In genomic region chr16:67593288-67593687, GRCh38 we compare ENCODE assay signal across 20 cellular contexts. TPM values are rescaled to one million over a fixed set of nuclear protein-coding genes. Genes with fewer than 3 reads are reported as not detected.
DNase-seq lines count a peak whose midpoint lies in the region; ATAC-seq and TF ChIP-seq lines count a peak whose summit lies in the region.
"Had no signal": no experiment of that assay in that cellular context is flagged by ENCODE, and none has a peak within 500 bp of the region (broad histone marks: within the 10 kb centered on the region; RNA-seq: fewer than 3 reads in every experiment).

No MANE protein-coding gene starts in this region.

- H3K4me3 ChIP-seq in HUES64 (ENCODE audit: low read length), result peak overlapping the region; percentile 15; the same call in 1 of the 2 replicates
- no peak overlapping the region for H3K4me3 ChIP-seq in endodermal cell (ENCODE audit: low read length)
- H3K4me3 ChIP-seq: dorsolateral prefrontal cortex, thoracic aorta had no signal

- no peaks in the 10 kb centered on the region for H3K27me3 ChIP-seq in HUES64 (ENCODE audit: insufficient read depth, low read length)
- H3K27me3 ChIP-seq in endodermal cell (ENCODE audit: control insufficient read depth, insufficient read depth, low read length, poor library complexity, severe bottlenecking), result no peaks in the 10 kb centered on the region
- H3K27me3 ChIP-seq: dorsolateral prefrontal cortex had no signal

- H3K4me1 Mint-ChIP-seq in activated CD4-positive, alpha-beta T cell treated with anti-CD3 and anti-CD28 coated beads, Interleukin-2, amount 10 ng/mL, durations not matched to agents 7 days and 5 days, result peaks cover 32% of the 10 kb centered on the region
- H3K4me1 Mint-ChIP-seq in endodermal cell (peaks cover 15% of the 10 kb centered on the region), natural killer cell (peaks cover 37 to 40% of the 10 kb centered on the region in 2 donors)

- no peak overlapping the region for H3K4me3 Mint-ChIP-seq in activated CD4-positive, alpha-beta T cell treated with anti-CD3 and anti-CD28 coated beads, Interleukin-2, amount 10 ng/mL, durations not matched to agents 7 days and 5 days
- H3K4me3 Mint-ChIP-seq in endodermal cell, result no peak overlapping the region
- H3K4me3 Mint-ChIP-seq in natural killer cell, result no peak overlapping the region
- H3K4me3 Mint-ChIP-seq: nephron progenitor cell; stimulated activated naive B cell treated with anti-CD40 and anti-IgM and Interleukin-4, amounts not matched to agents 10 μg/mL and 1 μg/mL and 100 μg/mL, for 72 hours had no signal

- H3K36me3 Mint-ChIP-seq in activated CD4-positive, alpha-beta T cell treated with anti-CD3 and anti-CD28 coated beads, Interleukin-2, amount 10 ng/mL, durations not matched to agents 7 days and 5 days (ENCODE audit: low read depth), result peaks cover 16% of the 10 kb centered on the region
- H3K36me3 Mint-ChIP-seq in endodermal cell (ENCODE audit: low read depth) (peaks cover 12% of the 10 kb centered on the region), natural killer cell (no peaks in the 10 kb centered on the region)

- intact Hi-C loops in natural killer cell (cut with micrococcal nuclease), result no loop called here

- CTCF ChIA-PET in activated CD4-positive, alpha-beta T cell treated with anti-CD3 and anti-CD28 coated beads, Interleukin-2, amount 10 ng/mL, durations not matched to agents 7 days and 5 days (lab: Charles Lee), result interaction anchor here (1.4 kb wide), 1 partner anchor 79 kb away, joined by 4 read pairs; no protein-coding TSS in a partner anchor

- H3K27me3 Mint-ChIP-seq in activated CD4-positive, alpha-beta T cell treated with anti-CD3 and anti-CD28 coated beads, Interleukin-2, amount 10 ng/mL, durations not matched to agents 7 days and 5 days, result no peaks in the 10 kb centered on the region
- H3K27me3 Mint-ChIP-seq in endodermal cell (ENCODE audit: insufficient read depth) (no peaks in the 10 kb centered on the region), natural killer cell (ENCODE audit: low read depth in 2 of 2) (no peaks in the 10 kb centered on the region)
- H3K27me3 Mint-ChIP-seq: stimulated activated naive B cell treated with anti-CD40 and anti-IgM and Interleukin-4, amounts not matched to agents 10 μg/mL and 1 μg/mL and 100 μg/mL, for 72 hours had no signal

- 52% methylated on average over 3 of the region's 4 CpGs for WGBS in HUES64
- 74 to 81% methylated on average over 3 to 4 of the region's 4 CpGs for WGBS in endodermal cell (ENCODE audit: insufficient coverage in 1 of 2, insufficient read length in 1 of 2), 2 experiments

- H3K27ac ChIP-seq in HUES64 (ENCODE audit: low read depth, low read length), result peak overlapping the region; percentile 94; the same call in 1 of the 2 replicates
- H3K27ac ChIP-seq in endodermal cell (ENCODE audit: low read depth, low read length), result no peak overlapping the region

- no peak for DNase-seq in activated CD4-positive, alpha-beta T cell treated with anti-CD3 and anti-CD28 coated beads, Interleukin-2, amount 10 ng/mL, durations not matched to agents 7 days and 5 days
- no peak for DNase-seq in activated CD4-positive, alpha-beta T cell treated with anti-CD3 and anti-CD28 coated beads, Interleukin-2, amount 50 U/mL, for 48 hours
- DNase-seq in endodermal cell (no peak), natural killer cell (no peak)
- DNase-seq: activated CD8-positive, alpha-beta memory T cell treated with anti-CD3 and anti-CD28 coated beads, Interleukin-2, amount 50 U/mL, for 48 hours; activated gamma-delta T cell treated with Interleukin-2 at 50 U/mL for 16 hours; amniotic stem cell; C1 segment of cervical spinal cord; dorsolateral prefrontal cortex; left cardiac atrium; NCI-H1092; NCI-H2029 treated with DMSO at 0.1 percent for 48 hours; NCI-H510A treated with DMSO at 0.1 percent for 48 hours; nephron progenitor cell; stimulated activated naive B cell treated with anti-CD40 and anti-IgM and Interleukin-4, amounts not matched to agents 10 μg/mL and 1 μg/mL and 100 μg/mL, for 72 hours had no signal

- peak overlapping the region; percentile 36 for H3K27ac Mint-ChIP-seq in activated CD4-positive, alpha-beta T cell treated with anti-CD3 and anti-CD28 coated beads, Interleukin-2, amount 10 ng/mL, durations not matched to agents 7 days and 5 days
- H3K27ac Mint-ChIP-seq in endodermal cell (peak overlapping the region; percentile 23), natural killer cell (peak overlapping the region; percentile 69 to 73)
- H3K27ac Mint-ChIP-seq: stimulated activated naive B cell treated with anti-CD40 and anti-IgM and Interleukin-4, amounts not matched to agents 10 μg/mL and 1 μg/mL and 100 μg/mL, for 72 hours had no signal

- H3K4me1 ChIP-seq in HUES64 (ENCODE audit: insufficient read depth, low read length) (peaks cover 32% of the 10 kb centered on the region), endodermal cell (ENCODE audit: control insufficient read depth, insufficient read depth, low read length) (no peaks in the 10 kb centered on the region)

- ATAC-seq in natural killer cell, result no peak
- no peak for ATAC-seq in GM19328 (IDR thresholded peaks at IDR 0.05; ENCODE audit: unreplicated experiment)
- ATAC-seq in HG02588 (IDR thresholded peaks at IDR 0.05; ENCODE audit: unreplicated experiment), result no peak
- ATAC-seq in GM18870 (IDR thresholded peaks at IDR 0.05; ENCODE audit: unreplicated experiment), result no peak
- ATAC-seq: left cardiac atrium; stimulated activated naive B cell treated with anti-CD40 and anti-IgM and Interleukin-4, amounts not matched to agents 10 μg/mL and 1 μg/mL and 100 μg/mL, for 72 hours had no signal

- TF ChIP-seq CTCF in endodermal cell (conservative IDR thresholded peaks at IDR 0.05) (no peak), natural killer cell (IDR thresholded peaks at IDR 0.05) (no peak)

- no peaks in the 10 kb centered on the region for H3K9me3 Mint-ChIP-seq in activated CD4-positive, alpha-beta T cell treated with anti-CD3 and anti-CD28 coated beads, Interleukin-2, amount 10 ng/mL, durations not matched to agents 7 days and 5 days
- H3K9me3 Mint-ChIP-seq in endodermal cell (no peaks in the 10 kb centered on the region), natural killer cell (no peaks in the 10 kb centered on the region)
- H3K9me3 Mint-ChIP-seq: nephron progenitor cell; stimulated activated naive B cell treated with anti-CD40 and anti-IgM and Interleukin-4, amounts not matched to agents 10 μg/mL and 1 μg/mL and 100 μg/mL, for 72 hours had no signal

- no peak overlapping the region for H3K9ac ChIP-seq in HUES64 (ENCODE audit: low read depth, low read length)
- H3K9ac ChIP-seq in endodermal cell (ENCODE audit: extremely low read depth, low read length, poor library complexity, severe bottlenecking), result no peak overlapping the region

- H3K36me3 ChIP-seq in HUES64 (ENCODE audit: insufficient read depth, low read length), result peaks cover 8% of the 10 kb centered on the region; the same call in 1 of the 2 replicates
- peaks cover 29% of the 10 kb centered on the region for H3K36me3 ChIP-seq in endodermal cell (ENCODE audit: control insufficient read depth, insufficient read depth, low read length)

- POLR2A ChIA-PET in activated CD4-positive, alpha-beta T cell treated with anti-CD3 and anti-CD28 coated beads, Interleukin-2, amount 10 ng/mL, durations not matched to agents 7 days and 5 days (lab: Charles Lee), result no interaction called here

- H3K9me3 ChIP-seq in HUES64 (ENCODE audit: insufficient read depth, low read depth, low read length) (no peaks in the 10 kb centered on the region), endodermal cell (ENCODE audit: control insufficient read depth, low read length) (no peaks in the 10 kb centered on the region)
- H3K9me3 ChIP-seq: thoracic aorta had no signal

RNA-seq across cellular contexts. Expression of gene CTCF, which starts 31.0 kb away (rescaled TPM):
- 10 to 100 TPM; 87.1 to 98.5 TPM for total RNA-seq in activated CD4-positive, alpha-beta T cell treated with anti-CD3 and anti-CD28 coated beads, Interleukin-2, amount 10 ng/mL, durations not matched to agents 7 days and 5 days
- 58.9 TPM for polyA plus RNA-seq in HUES64 (2013, experiment 1 of 2)
- 56.5 TPM for polyA plus RNA-seq in HUES64 (2013, experiment 2 of 2)
- total RNA-seq in endodermal cell (10 to 100 TPM; 61.3 to 74.6 TPM), natural killer cell (10 to 100 TPM; 61.4 to 76.7 (median 63.6) TPM)
- 62.2 TPM for polyA plus RNA-seq in endodermal cell (2013, experiment 1 of 2)
- 62.9 TPM for polyA plus RNA-seq in endodermal cell (2013, experiment 2 of 2)

RNA-seq across cellular contexts. Expression of gene CARMIL2, which starts 51.7 kb away (rescaled TPM):
- 100 to 1,000 TPM; 203 to 226 TPM for total RNA-seq in activated CD4-positive, alpha-beta T cell treated with anti-CD3 and anti-CD28 coated beads, Interleukin-2, amount 10 ng/mL, durations not matched to agents 7 days and 5 days
- polyA plus RNA-seq in HUES64 (2013, experiment 1 of 2), result 12.9 TPM
- polyA plus RNA-seq in HUES64 (2013, experiment 2 of 2), result 13.6 TPM
- total RNA-seq in endodermal cell, result 10 to 100 TPM; 13.6 to 19.8 TPM
- 6.9 TPM for polyA plus RNA-seq in endodermal cell (2013, experiment 1 of 2)
- polyA plus RNA-seq in endodermal cell (2013, experiment 2 of 2), result 3.4 TPM
- 10 to 100 TPM; 46.4 to 64.0 (median 61.5) TPM for total RNA-seq in natural killer cell
